ENCODE assay signal across 12 cellular contexts in the genomic region with DNA sequence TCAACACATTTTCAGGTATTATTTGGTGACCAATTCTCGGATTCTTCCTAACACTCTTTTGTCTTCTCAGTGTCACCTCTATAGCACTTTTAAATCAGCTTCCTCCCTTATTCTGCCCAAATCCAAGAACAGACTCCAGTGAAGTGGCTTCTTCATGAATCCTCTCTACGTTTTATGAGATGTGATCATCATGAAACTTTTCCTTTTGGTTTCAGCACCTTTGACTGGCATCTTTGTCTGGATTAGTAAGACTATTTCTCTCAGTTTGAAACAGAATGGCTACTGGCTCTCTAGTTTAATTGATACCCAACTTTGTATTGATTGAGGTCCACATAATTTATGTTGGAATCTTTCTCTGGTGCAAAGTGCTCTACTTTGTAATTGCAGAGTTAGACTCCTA. TPM values are rescaled to one million over a fixed set of nuclear protein-coding genes. Genes with fewer than 3 reads are reported as not detected.
A peak's percentile ranks its signal among the peaks of the same experiment; 100 is the strongest.
DNase-seq lines count a peak whose midpoint lies in the region; ATAC-seq and TF ChIP-seq lines count a peak whose summit lies in the region.
"Had no signal": no experiment of that assay in that cellular context is flagged by ENCODE, and none has a peak within 500 bp of the region (broad histone marks: within the 10 kb centered on the region; RNA-seq: fewer than 3 reads in every experiment).

No MANE protein-coding gene starts in this region.

- H3K4me1 ChIP-seq in CD8-positive, alpha-beta T cell (ENCODE audit: insufficient read depth, low read length), result no peaks in the 10 kb centered on the region
- H3K4me1 ChIP-seq in gastroesophageal sphincter, result peaks cover 0 to 9% (median 0%) of the 10 kb centered on the region in 3 donors

- POLR2A ChIA-PET in CD8-positive, alpha-beta T cell (lab: Charles Lee), result interaction anchor here (2.2 kb wide), 1 partner anchor 564 kb away, joined by 10 read pairs; the partner anchor contains the start of gene EOMES

- no peak for TF ChIP-seq CTCF in AG10803 (conservative IDR thresholded peaks at IDR 0.05; ENCODE audit: low read length)
- TF ChIP-seq CTCF in CD8-positive, alpha-beta T cell (IDR thresholded peaks at IDR 0.05), result no peak
- TF ChIP-seq CTCF in gastroesophageal sphincter (IDR thresholded peaks at IDR 0.05), result no peak

- no peaks in the 10 kb centered on the region for H3K36me3 ChIP-seq in CD8-positive, alpha-beta T cell (ENCODE audit: insufficient read depth, low read length)
- peaks cover 0 to 12% of the 10 kb centered on the region in 2 donors for H3K36me3 ChIP-seq in gastroesophageal sphincter

- no peaks in the 10 kb centered on the region for H3K27me3 Mint-ChIP-seq in CD8-positive, alpha-beta T cell (ENCODE audit: low read depth)
- no peaks in the 10 kb centered on the region for H3K27me3 Mint-ChIP-seq in immature natural killer cell (ENCODE audit: low read depth in 3 of 3)
- no peaks in the 10 kb centered on the region for H3K27me3 Mint-ChIP-seq in activated T-helper 2 cell treated with anti-CD3 and anti-CD28 coated beads, Interferon-gamma antibody, Interleukin-2, Interleukin-4, amounts not matched to agents 10 μg/mL and 5 μg/mL and 100 μg/mL, durations not matched to agents 14 hours and 24 hours and 36 hours (ENCODE audit: low read depth)

- no peaks in the 10 kb centered on the region for H3K9me3 Mint-ChIP-seq in CD8-positive, alpha-beta T cell
- H3K9me3 Mint-ChIP-seq in immature natural killer cell, result no peaks in the 10 kb centered on the region
- H3K9me3 Mint-ChIP-seq in activated T-helper 2 cell treated with anti-CD3 and anti-CD28 coated beads, Interferon-gamma antibody, Interleukin-2, Interleukin-4, amounts not matched to agents 10 μg/mL and 5 μg/mL and 100 μg/mL, durations not matched to agents 14 hours and 24 hours and 36 hours, result no peaks in the 10 kb centered on the region

- TF ChIP-seq POLR2A in gastroesophageal sphincter (IDR thresholded peaks at IDR 0.05), result no peak

- no peak for ATAC-seq in CD8-positive, alpha-beta T cell
- ATAC-seq in HG02981 (IDR thresholded peaks at IDR 0.05; ENCODE audit: unreplicated experiment), result no peak
- ATAC-seq in gastroesophageal sphincter, result no peak

- H3K4me1 Mint-ChIP-seq in CD8-positive, alpha-beta T cell (ENCODE audit: low read depth), result peaks cover 37% of the 10 kb centered on the region
- peaks cover 46 to 54% of the 10 kb centered on the region in 2 donors for H3K4me1 Mint-ChIP-seq in immature natural killer cell
- H3K4me1 Mint-ChIP-seq in activated T-helper 2 cell treated with anti-CD3 and anti-CD28 coated beads, Interferon-gamma antibody, Interleukin-2, Interleukin-4, amounts not matched to agents 10 μg/mL and 5 μg/mL and 100 μg/mL, durations not matched to agents 14 hours and 24 hours and 36 hours (ENCODE audit: low read depth), result peaks cover 17% of the 10 kb centered on the region

- H3K27ac ChIP-seq in CD8-positive, alpha-beta T cell (ENCODE audit: low read depth, low read length), result no peak overlapping the region
- no peak overlapping the region for H3K27ac ChIP-seq in gastroesophageal sphincter
- H3K27ac ChIP-seq: C4-2B had no signal

- H3K4me3 ChIP-seq in AG10803 (ENCODE audit: low read length) (peak overlapping the region; percentile 4; the same call in 1 of the 2 replicates), gastroesophageal sphincter (no peak overlapping the region)
- no peak overlapping the region for H3K4me3 ChIP-seq in CD8-positive, alpha-beta T cell (ENCODE audit: low read depth, low read length)
- H3K4me3 ChIP-seq: GM23338 had no signal

- in situ Hi-C loops in SK-MEL-5 (cut with HindIII; ENCODE audit: low pct_unique_long_range_greater_than_20kb, low sequenced_read_pairs), result no loop called here

- peaks cover 17% of the 10 kb centered on the region for H3K36me3 Mint-ChIP-seq in CD8-positive, alpha-beta T cell
- H3K36me3 Mint-ChIP-seq in immature natural killer cell, result peaks cover 0 to 3% (median 0%) of the 10 kb centered on the region in 3 donors
- peaks cover 22% of the 10 kb centered on the region for H3K36me3 Mint-ChIP-seq in activated T-helper 2 cell treated with anti-CD3 and anti-CD28 coated beads, Interferon-gamma antibody, Interleukin-2, Interleukin-4, amounts not matched to agents 10 μg/mL and 5 μg/mL and 100 μg/mL, durations not matched to agents 14 hours and 24 hours and 36 hours (ENCODE audit: low read depth)

- H3K27ac Mint-ChIP-seq in CD8-positive, alpha-beta T cell, result peak overlapping the region; percentile 14
- H3K27ac Mint-ChIP-seq in immature natural killer cell, result peak overlapping the region; percentile 43 to 86 (median 82)
- H3K27ac Mint-ChIP-seq in activated T-helper 2 cell treated with anti-CD3 and anti-CD28 coated beads, Interferon-gamma antibody, Interleukin-2, Interleukin-4, amounts not matched to agents 10 μg/mL and 5 μg/mL and 100 μg/mL, durations not matched to agents 14 hours and 24 hours and 36 hours, result no peak overlapping the region
- H3K27ac Mint-ChIP-seq: GM23338 had no signal

- no peaks in the 10 kb centered on the region for H3K27me3 ChIP-seq in CD8-positive, alpha-beta T cell (ENCODE audit: insufficient read depth, low read length)
- no peaks in the 10 kb centered on the region for H3K27me3 ChIP-seq in gastroesophageal sphincter

- CTCF ChIA-PET in CD8-positive, alpha-beta T cell (lab: Charles Lee), result interaction anchor here (0.9 to 7.8 kb wide), 12 partner anchors 28 to 579 kb away, joined by 3 to 56 read pairs (median 4); partner anchors contain the start of gene EOMES

- intact Hi-C loops in CD8-positive, alpha-beta T cell (cut with DNase I, micrococcal nuclease), result loop anchor here in 1 of 2 experiments (2.0 to 10.0 kb wide), 4 partner anchors 14 to 272 kb away; no protein-coding TSS in a partner anchor
- intact Hi-C loops in activated T-helper 2 cell treated with anti-CD3 and anti-CD28 coated beads, Interferon-gamma antibody, Interleukin-2, Interleukin-4, amounts not matched to agents 10 μg/mL and 5 μg/mL and 100 μg/mL, durations not matched to agents 14 hours and 24 hours and 36 hours (cut with micrococcal nuclease), result loop anchor here (2.0 kb wide), 2 partner anchors 40 to 574 kb away; no protein-coding TSS in a partner anchor

- no peak for TF ChIP-seq EP300 in gastroesophageal sphincter (IDR thresholded peaks at IDR 0.05)

- no peaks in the 10 kb centered on the region for H3K9me3 ChIP-seq in CD8-positive, alpha-beta T cell (ENCODE audit: low read length)
- no peaks in the 10 kb centered on the region for H3K9me3 ChIP-seq in gastroesophageal sphincter
- H3K9me3 ChIP-seq: SK-N-SH had no signal

- DNase-seq in AG10803 (ENCODE audit: low read depth) (no peak), SK-MEL-5 (ENCODE audit: low read depth, low spot score) (peak; percentile 11), immature natural killer cell (no peak)
- no peak for DNase-seq in CD8-positive, alpha-beta T cell
- no peak for DNase-seq in activated T-helper 2 cell treated with anti-CD3 and anti-CD28 coated beads, Interferon-gamma antibody, Interleukin-2, Interleukin-4, amounts not matched to agents 10 μg/mL and 5 μg/mL and 100 μg/mL, durations not matched to agents 14 hours and 24 hours and 36 hours (ENCODE audit: low spot score)
- DNase-seq: DND-41, NCI-H2107 had no signal

- WGBS in gastroesophageal sphincter (ENCODE audit: low coverage in 1 of 2), 2 donors, result 80 to 92% methylated on average over 2 of the region's 2 CpGs

- peak overlapping the region; percentile 12 for H3K4me3 Mint-ChIP-seq in CD8-positive, alpha-beta T cell
- peak overlapping the region; percentile 46 to 85 (median 65) for H3K4me3 Mint-ChIP-seq in immature natural killer cell
- H3K4me3 Mint-ChIP-seq in activated T-helper 2 cell treated with anti-CD3 and anti-CD28 coated beads, Interferon-gamma antibody, Interleukin-2, Interleukin-4, amounts not matched to agents 10 μg/mL and 5 μg/mL and 100 μg/mL, durations not matched to agents 14 hours and 24 hours and 36 hours (ENCODE audit: low read depth), result no peak overlapping the region
- H3K4me3 Mint-ChIP-seq: GM23338 had no signal

RNA-seq across cellular contexts. Expression of gene CMC1, which starts 45.6 kb away (rescaled TPM):
- total RNA-seq in CD8-positive, alpha-beta T cell, result 10 to 100 TPM; 28.0 to 31.0 TPM
- 18.8 and 21.3 TPM in 2 replicates for total RNA-seq in SK-MEL-5 (2014; rRNA removed; shearing (Covaris generic))
- 23.6 and 32.8 TPM in 2 replicates for polyA plus RNA-seq in SK-MEL-5 (2015; cell fraction: cytosol; rRNA removed)
- 24.8 and 29.2 TPM in 2 replicates for polyA plus RNA-seq in SK-MEL-5 (2015; cell fraction: nucleus; rRNA removed)
- 100 to 1,000 TPM; 471 to 902 (median 536) TPM for polyA plus RNA-seq in immature natural killer cell
- total RNA-seq in activated T-helper 2 cell treated with anti-CD3 and anti-CD28 coated beads, Interferon-gamma antibody, Interleukin-2, Interleukin-4, amounts not matched to agents 10 μg/mL and 5 μg/mL and 100 μg/mL, durations not matched to agents 14 hours and 24 hours and 36 hours, result 20.6 and 23.5 TPM in 2 replicates
- total RNA-seq in gastroesophageal sphincter, result 10 to 100 TPM in 3 of 4 donors, 1 to 10 TPM in 1; 6.5 to 30.5 (median 19.5) TPM
